ENCODE assay signal across 10 cellular contexts in genomic region chr5:177469750-177470525, GRCh38. TPM values are rescaled to one million over a fixed set of nuclear protein-coding genes. Genes with fewer than 3 reads are reported as not detected.
DNase-seq lines count a peak whose midpoint lies in the region; ATAC-seq, FAIRE-seq and TF ChIP-seq lines count a peak whose summit lies in the region.
"Had no signal": no experiment of that assay in that cellular context is flagged by ENCODE, and none has a peak within 500 bp of the region (broad histone marks: within the 10 kb centered on the region; RNA-seq: fewer than 3 reads in every experiment).

No MANE protein-coding gene starts in this region.

- H3K4me1 Mint-ChIP-seq in activated naive CD8-positive, alpha-beta T cell treated with anti-CD3 and anti-CD28 coated beads for 36 hours = peaks cover 31% of the 10 kb centered on the region
- H3K4me1 Mint-ChIP-seq in Calu3 (ENCODE audit: low read depth, unreplicated experiment) = peaks cover 26% of the 10 kb centered on the region

- no peak for FAIRE-seq in urothelium cell line (lab: Jason Lieb, UNC)

- BruUV-seq in Calu3 (replicated peaks; lab: Mats Ljungman, UMichigan) = no TSS peak

- H3K9me3 Mint-ChIP-seq in activated naive CD8-positive, alpha-beta T cell treated with anti-CD3 and anti-CD28 coated beads for 36 hours = peaks cover 2% of the 10 kb centered on the region
- H3K9me3 Mint-ChIP-seq in Calu3 (ENCODE audit: low read depth, unreplicated experiment) = no peaks in the 10 kb centered on the region

- H3K4me3 ChIP-seq in SK-N-SH (ENCODE audit: low read depth in 2 of 2, low read length in 1 of 2) (peak overlapping the region in 1 of 2 experiments; percentile 6; a peak in 2 of 4 replicates), iPS-15b (ENCODE audit: low read depth, low read length) (no peak overlapping the region), stomach smooth muscle (ENCODE audit: low read length in 2 of 2) (no peak overlapping the region)

- H3K4me3 Mint-ChIP-seq in activated naive CD8-positive, alpha-beta T cell treated with anti-CD3 and anti-CD28 coated beads for 36 hours = peak overlapping the region; percentile 60
- H3K4me3 Mint-ChIP-seq in Calu3 (ENCODE audit: low read depth, unreplicated experiment) = no peak overlapping the region

- WGBS in SK-N-SH (ENCODE audit: low lambda C conversion rate) = 81% methylated on average over 8 of the region's 8 CpGs

- peaks cover 41% of the 10 kb centered on the region for H3K36me3 Mint-ChIP-seq in activated naive CD8-positive, alpha-beta T cell treated with anti-CD3 and anti-CD28 coated beads for 36 hours
- H3K36me3 Mint-ChIP-seq in Calu3 (ENCODE audit: insufficient read depth, unreplicated experiment) = peaks cover 88% of the 10 kb centered on the region

- H3K36me3 ChIP-seq in SK-N-SH (replicated peaks in 1 of 2; ENCODE audit: control insufficient read depth in 1 of 2, insufficient read depth in 2 of 2, low read length in 1 of 2) (peaks cover 28 to 49% of the 10 kb centered on the region in 2 experiments), iPS-15b (ENCODE audit: control insufficient read depth, insufficient read depth, low read length) (peaks cover 48% of the 10 kb centered on the region), stomach smooth muscle (ENCODE audit: control insufficient read depth in 2 of 2, insufficient read depth in 2 of 2, low read length in 2 of 2) (peaks cover 16 to 18% of the 10 kb centered on the region in 2 donors)

- ATAC-seq in SK-N-SH treated with all-trans-retinoic acid at 6 μM for 48 hours = no peak
- no peak for ATAC-seq in HG03280 (IDR thresholded peaks at IDR 0.05; ENCODE audit: unreplicated experiment)

- no peaks in the 10 kb centered on the region for H3K27me3 Mint-ChIP-seq in activated naive CD8-positive, alpha-beta T cell treated with anti-CD3 and anti-CD28 coated beads for 36 hours
- H3K27me3 Mint-ChIP-seq in Calu3 (ENCODE audit: unreplicated experiment) = no peaks in the 10 kb centered on the region

- no peaks in the 10 kb centered on the region for H3K27me3 ChIP-seq in SK-N-SH (ENCODE audit: insufficient read depth)
- H3K27me3 ChIP-seq in iPS-15b (ENCODE audit: control insufficient read depth, insufficient read depth, low read length) = no peaks in the 10 kb centered on the region
- H3K27me3 ChIP-seq in stomach smooth muscle (ENCODE audit: control insufficient read depth in 1 of 2, insufficient read depth in 2 of 2, low read length in 2 of 2) = no peaks in the 10 kb centered on the region

- POLR2A ChIA-PET in SK-N-SH (lab: Yijun Ruan, JAX) = interaction anchor here (0.8 to 4.6 kb wide), 4 partner anchors 9 to 26 kb away, joined by 3 to 43 read pairs (median 9); partner anchors contain the start of gene PDLIM7

- H3K9me3 ChIP-seq in SK-N-SH (no peaks in the 10 kb centered on the region), iPS-15b (ENCODE audit: control insufficient read depth, insufficient read depth, low read length) (no peaks in the 10 kb centered on the region), stomach smooth muscle (ENCODE audit: control insufficient read depth in 2 of 2, low read length in 2 of 2) (peaks cover 0 to 4% of the 10 kb centered on the region in 2 donors)

- DNase-seq in SK-N-SH (no peak), urothelium cell line (ENCODE audit: low spot score) (no peak), Calu3 (no peak)
- no peak for DNase-seq in activated naive CD8-positive, alpha-beta T cell treated with anti-CD3 and anti-CD28 coated beads for 36 hours
- DNase-seq: NCI-H1436; stimulated activated CD4-positive, alpha-beta T cell treated with anti-CD3 and anti-CD28 coated beads, Interleukin-12 subunit alpha, Interleukin-12 subunit beta, amount 100 ng/mL, for 4 hours had no signal

- TF ChIP-seq RAD21 in SK-N-SH (IDR thresholded peaks at IDR 0.05; ENCODE audit: low read length) = no peak

- no peaks in the 10 kb centered on the region for H3K9me2 ChIP-seq in SK-N-SH

- no peak overlapping the region for H2AFZ ChIP-seq in SK-N-SH (ENCODE audit: low read depth)

- H3K4me1 ChIP-seq in SK-N-SH (ENCODE audit: control insufficient read depth in 1 of 2, insufficient read depth in 2 of 2, low read depth in 1 of 2, low read length in 1 of 2) = peaks cover 35 to 48% of the 10 kb centered on the region in 2 experiments; a peak in 3 of 4 replicates
- H3K4me1 ChIP-seq in iPS-15b (ENCODE audit: control insufficient read depth, insufficient read depth, low read length) = peaks cover 30% of the 10 kb centered on the region
- peaks cover 54% of the 10 kb centered on the region for H3K4me1 ChIP-seq in stomach smooth muscle (ENCODE audit: control insufficient read depth, insufficient read depth, low read length)

- TF ChIP-seq EP300 in SK-N-SH (IDR thresholded peaks at IDR 0.05; ENCODE audit: borderline replicate concordance in 1 of 2, low read depth in 1 of 2, low read length in 1 of 2) = no peak

- H3K27ac ChIP-seq in SK-N-SH (ENCODE audit: low read depth in 2 of 2, low read length in 1 of 2) = peak overlapping the region; percentile 38 to 47; a peak in 3 of 4 replicates
- H3K27ac ChIP-seq in stomach smooth muscle (ENCODE audit: low read length) = peak overlapping the region; percentile 31

- H3F3A ChIP-seq in SK-N-SH (replicated peaks; ENCODE audit: insufficient read depth) = peaks cover 20% of the 10 kb centered on the region

- H4K20me1 ChIP-seq in SK-N-SH (ENCODE audit: insufficient read depth) = peaks cover 61% of the 10 kb centered on the region

- peak overlapping the region; percentile 89 for H3K27ac Mint-ChIP-seq in activated naive CD8-positive, alpha-beta T cell treated with anti-CD3 and anti-CD28 coated beads for 36 hours
- no peak overlapping the region for H3K27ac Mint-ChIP-seq in Calu3 (ENCODE audit: unreplicated experiment)

- intact Hi-C loops in Calu3 (cut with micrococcal nuclease; ENCODE audit: unreplicated experiment) = no loop called here

- TF ChIP-seq CTCF in SK-N-SH (IDR thresholded peaks at IDR 0.05) (no peak), Calu3 (IDR thresholded peaks at IDR 0.05; ENCODE audit: unreplicated experiment) (no peak)

- CTCF ChIA-PET in SK-N-SH (lab: Yijun Ruan, JAX) (interaction anchor here (1.1 to 20.3 kb wide), 7 partner anchors 14 to 356 kb away, joined by 3 to 215 read pairs (median 12); partner anchors contain the start of gene PDLIM7), Calu3 (lab: Charles Lee) (interaction anchor here (1.1 to 1.2 kb wide), 2 partner anchors 12 to 14 kb away, joined by 4 read pairs; no protein-coding TSS in a partner anchor)

- H3K9ac ChIP-seq in SK-N-SH (peak overlapping the region; percentile 46; the same call in 1 of the 2 replicates), iPS-15b (ENCODE audit: low read depth, low read length) (peak overlapping the region; percentile 9), stomach smooth muscle (ENCODE audit: low read length in 2 of 2) (no peak overlapping the region)

- peaks cover 67% of the 10 kb centered on the region for H3K79me2 ChIP-seq in SK-N-SH (ENCODE audit: insufficient read depth)

- peak overlapping the region; percentile 100 for H3K4me2 ChIP-seq in SK-N-SH

TF ChIP-seq in SK-N-SH, 30 proteins besides CTCF, POLR2A, EP300 and RAD21 (continues in another document):
- no peak for TF ChIP-seq RCOR1 (IDR thresholded peaks at IDR 0.05; ENCODE audit: low read length)

TF ChIP-seq in SK-N-SH treated with all-trans-retinoic acid at 6 μM for 48 hours, 23 proteins besides CTCF, POLR2A, EP300 and RAD21 (continues in another document):
- TF ChIP-seq OSR1 (CRISPR knock-in tag; IDR thresholded peaks at IDR 0.05) = no peak
- TF ChIP-seq ZFP3 (CRISPR knock-in tag; IDR thresholded peaks at IDR 0.05) = no peak
- no peak for TF ChIP-seq ZNF8 (CRISPR knock-in tag; IDR thresholded peaks at IDR 0.05)
- TF ChIP-seq, protein P1, sequence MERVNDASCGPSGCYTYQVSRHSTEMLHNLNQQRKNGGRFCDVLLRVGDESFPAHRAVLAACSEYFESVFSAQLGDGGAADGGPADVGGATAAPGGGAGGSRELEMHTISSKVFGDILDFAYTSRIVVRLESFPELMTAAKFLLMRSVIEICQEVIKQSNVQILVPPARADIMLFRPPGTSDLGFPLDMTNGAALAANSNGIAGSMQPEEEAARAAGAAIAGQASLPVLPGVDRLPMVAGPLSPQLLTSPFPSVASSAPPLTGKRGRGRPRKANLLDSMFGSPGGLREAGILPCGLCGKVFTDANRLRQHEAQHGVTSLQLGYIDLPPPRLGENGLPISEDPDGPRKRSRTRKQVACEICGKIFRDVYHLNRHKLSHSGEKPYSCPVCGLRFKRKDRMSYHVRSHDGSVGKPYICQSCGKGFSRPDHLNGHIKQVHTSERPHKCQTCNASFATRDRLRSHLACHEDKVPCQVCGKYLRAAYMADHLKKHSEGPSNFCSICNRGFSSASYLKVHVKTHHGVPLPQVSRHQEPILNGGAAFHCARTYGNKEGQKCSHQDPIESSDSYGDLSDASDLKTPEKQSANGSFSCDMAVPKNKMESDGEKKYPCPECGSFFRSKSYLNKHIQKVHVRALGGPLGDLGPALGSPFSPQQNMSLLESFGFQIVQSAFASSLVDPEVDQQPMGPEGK (CRISPR knock-in tag; IDR thresholded peaks at IDR 0.05; ENCODE audit: borderline replicate concordance) = no peak

RNA-seq across cellular contexts. Expression of gene DBN1, which starts 3.5 kb away (rescaled TPM):
- 176 and 244 TPM in 2 replicates for polyA plus RNA-seq in SK-N-SH (2012; rRNA removed)
- 109 and 114 TPM in 2 replicates for polyA plus RNA-seq in SK-N-SH (2012; cell fraction: cytosol; rRNA removed)
- 1,021 and 1,050 TPM in 2 replicates for polyA plus RNA-seq in SK-N-SH (2012; cell fraction: nucleus; rRNA removed)
- 100 to 1,000 TPM; 100 to 106 TPM for total RNA-seq in activated naive CD8-positive, alpha-beta T cell treated with anti-CD3 and anti-CD28 coated beads for 36 hours
- total RNA-seq in Calu3 (2022) = 207 and 218 TPM in 2 replicates

RNA-seq across cellular contexts. Expression of gene PRR7, which starts 23.3 kb away (rescaled TPM):
- 12.5 and 17.1 TPM in 2 replicates for polyA plus RNA-seq in SK-N-SH (2012; rRNA removed)
- 12.6 and 23.0 TPM in 2 replicates for polyA plus RNA-seq in SK-N-SH (2012; cell fraction: cytosol; rRNA removed)
- 29.5 and 41.3 TPM in 2 replicates for polyA plus RNA-seq in SK-N-SH (2012; cell fraction: nucleus; rRNA removed)
- total RNA-seq in activated naive CD8-positive, alpha-beta T cell treated with anti-CD3 and anti-CD28 coated beads for 36 hours = 10 to 100 TPM; 21.5 to 21.8 TPM
- total RNA-seq in Calu3 (2022) = 25.2 and 27.6 TPM in 2 replicates

RNA-seq across cellular contexts. Expression of gene PDLIM7, which starts 27.5 kb away (rescaled TPM):
- 183 and 206 TPM in 2 replicates for polyA plus RNA-seq in SK-N-SH (2012; rRNA removed)
- polyA plus RNA-seq in SK-N-SH (2012; cell fraction: cytosol; rRNA removed) = 60.8 and 101 TPM in 2 replicates
- 702 and 826 TPM in 2 replicates for polyA plus RNA-seq in SK-N-SH (2012; cell fraction: nucleus; rRNA removed)
- 10 to 100 TPM; 38.5 to 41.9 TPM for total RNA-seq in activated naive CD8-positive, alpha-beta T cell treated with anti-CD3 and anti-CD28 coated beads for 36 hours
- total RNA-seq in Calu3 (2022) = 400 and 420 TPM in 2 replicates

RNA-seq across cellular contexts. Expression of gene DOK3, which starts 39.7 kb away (rescaled TPM):
- polyA plus RNA-seq in SK-N-SH (2012; rRNA removed) = 1.9 and 2.2 TPM in 2 replicates
- polyA plus RNA-seq in SK-N-SH (2012; cell fraction: cytosol; rRNA removed) = 0.67 and 1.2 TPM in 2 replicates
- polyA plus RNA-seq in SK-N-SH (2012; cell fraction: nucleus; rRNA removed) = 11.8 and 14.3 TPM in 2 replicates
- 1 to 10 TPM; 8.2 to 8.6 TPM for total RNA-seq in activated naive CD8-positive, alpha-beta T cell treated with anti-CD3 and anti-CD28 coated beads for 36 hours
- 14.5 and 15.7 TPM in 2 replicates for total RNA-seq in Calu3 (2022)

RNA-seq across cellular contexts. Expression of gene GRK6, which starts 43.5 kb away (rescaled TPM):
- polyA plus RNA-seq in SK-N-SH (2012; rRNA removed) = 35.9 and 39.5 TPM in 2 replicates
- 28.3 and 36.2 TPM in 2 replicates for polyA plus RNA-seq in SK-N-SH (2012; cell fraction: cytosol; rRNA removed)
- polyA plus RNA-seq in SK-N-SH (2012; cell fraction: nucleus; rRNA removed) = 28.0 and 30.6 TPM in 2 replicates
- 100 to 1,000 TPM; 113 to 115 TPM for total RNA-seq in activated naive CD8-positive, alpha-beta T cell treated with anti-CD3 and anti-CD28 coated beads for 36 hours
- 64.6 and 72.6 TPM in 2 replicates for total RNA-seq in Calu3 (2022)

Comparison
In these comparisons a context has a peak if more than half of its experiments do, and no peak if none do; other contexts are left out.
1. H3K9ac ChIP-seq: peak in SK-N-SH (single experiment) and iPS-15b (single experiment); none in stomach smooth muscle (0 of 2).